Comparison of ENCODE assay signal across 1 cellular context in genomic region chr15:55237219-55238130, GRCh38.
A peak's percentile ranks its signal among the peaks of the same experiment; 100 is the strongest.
TF ChIP-seq lines count a peak whose summit lies in the region.

No MANE protein-coding gene starts in this region.

TF ChIP-seq in K562, 482 proteins besides CTCF, POLR2A, EP300 and RAD21 (continued from another document and continues in another):
- TF ChIP-seq MGA (IDR thresholded peaks at IDR 0.05) (no peak), ETV6 (IDR thresholded peaks at IDR 0.05; ENCODE audit: borderline replicate concordance in 1 of 2, low read depth in 2 of 2, low read length in 1 of 2) (no peak), ETV6 (CRISPR knock-in tag; IDR thresholded peaks at IDR 0.05; ENCODE audit: borderline replicate concordance) (no peak), POLR2AphosphoS5 (IDR thresholded peaks at IDR 0.05; ENCODE audit: control insufficient read depth, insufficient read depth, low read depth, low read length) (peak; percentile 77; the same call in 1 of the 2 replicates), E2F5 (CRISPR knock-in tag; IDR thresholded peaks at IDR 0.05) (no peak), TCF3 (CRISPR knock-in tag; IDR thresholded peaks at IDR 0.05) (peak; percentile 95), ZNF512 (tag; IDR thresholded peaks at IDR 0.05) (no peak), SFPQ (IDR thresholded peaks at IDR 0.05; ENCODE audit: low read depth, low read length) (no peak), MCM3 (IDR thresholded peaks at IDR 0.05) (no peak), ZNF143 (CRISPR knock-in tag; IDR thresholded peaks at IDR 0.05) (no peak), CCNT2 (IDR thresholded peaks at IDR 0.05; ENCODE audit: borderline replicate concordance, extremely low read depth, insufficient read length, low read depth, low read length) (peak; percentile 67), PHB (CRISPR knock-in tag; IDR thresholded peaks at IDR 0.05) (no peak), MEIS2 (IDR thresholded peaks at IDR 0.05; ENCODE audit: partially characterized antibody) (peak; percentile 63), NCOA6 (IDR thresholded peaks at IDR 0.05) (no peak), ZNF551 (CRISPR knock-in tag; IDR thresholded peaks at IDR 0.05) (no peak), ZNF311 (CRISPR knock-in tag; IDR thresholded peaks at IDR 0.05) (no peak), NKRF (IDR thresholded peaks at IDR 0.05; ENCODE audit: borderline replicate concordance) (no peak; the same call in 1 of the 2 replicates), BACH1 (tag; IDR thresholded peaks at IDR 0.05) (no peak; the same call in none of the 2 replicates), HINFP (tag; conservative IDR thresholded peaks at IDR 0.05; ENCODE audit: low read depth) (no peak), PHB2 (IDR thresholded peaks at IDR 0.05; ENCODE audit: low read depth) (peak; percentile 65; the same call in 1 of the 2 replicates), ZNF561 (CRISPR knock-in tag; conservative IDR thresholded peaks at IDR 0.05) (no peak), ZC3H8 (IDR thresholded peaks at IDR 0.05) (no peak), TEAD1 (CRISPR knock-in tag; IDR thresholded peaks at IDR 0.05) (no peak), TFE3 (CRISPR knock-in tag; IDR thresholded peaks at IDR 0.05) (no peak), ZBTB8A (IDR thresholded peaks at IDR 0.05; ENCODE audit: partially characterized antibody) (no peak), RERE (CRISPR knock-in tag; IDR thresholded peaks at IDR 0.05; ENCODE audit: borderline replicate concordance) (no peak)
